In genomic region chr1:149888160-149888998, GRCh38 we compare ENCODE assay signal across 8 cellular contexts. TPM values are rescaled to one million over a fixed set of nuclear protein-coding genes. Genes with fewer than 3 reads are reported as not detected.
A peak's percentile ranks its signal among the peaks of the same experiment; 100 is the strongest.
DNase-seq lines count a peak whose midpoint lies in the region; ATAC-seq and TF ChIP-seq lines count a peak whose summit lies in the region.

No MANE protein-coding gene starts in this region.

- TF ChIP-seq RAD21 in liver (IDR thresholded peaks at IDR 0.05): peak; percentile 61 to 70

- H3K36me3 ChIP-seq in A673 (ENCODE audit: insufficient read depth, low read length, poor library complexity, severe bottlenecking): no peaks in the 10 kb centered on the region
- no peaks in the 10 kb centered on the region for H3K36me3 ChIP-seq in liver (ENCODE audit: control insufficient read depth in 4 of 4, insufficient read depth in 3 of 4, low read depth in 1 of 4, low read length in 3 of 4)

- TSS peak; percentile 32 for BruUV-seq in A673 (replicated peaks; lab: Mats Ljungman, UMichigan)

- intact Hi-C loops in A673 (cut with micrococcal nuclease; ENCODE audit: unreplicated experiment): no loop called here
- intact Hi-C loops in activated CD4-positive, alpha-beta T cell treated with anti-CD3 and anti-CD28 coated beads for 36 hours (cut with DNase I, micrococcal nuclease): loop anchor here (1.0 kb wide), 7 partner anchors 11 to 346 kb away; partner anchors contain the start of genes BOLA1 (in 2 of the 2), SF3B4 (in 2 of the 2), OTUD7B (in 1 of the 2) and VPS45 (in 1 of the 2)

- DNase-seq in A673 (ENCODE audit: low spot score): peak; percentile 95
- DNase-seq in NCI-H510A (lab: John Stamatoyannopoulos, UW): peak; percentile 84
- DNase-seq in activated CD4-positive, alpha-beta T cell treated with anti-CD3 and anti-CD28 coated beads for 36 hours: peak; percentile 91
- peak; percentile 93 for DNase-seq in coronary artery (ENCODE audit: low spot score)
- DNase-seq in stimulated activated CD4-positive, alpha-beta T cell treated with anti-CD3 and anti-CD28 coated beads, Interleukin-2, amount 100 ng/mL, for 48 hours: peak; percentile 73 to 75

- H3K4me1 ChIP-seq in A673 (ENCODE audit: insufficient read depth, low read length, poor library complexity, severe bottlenecking) (no peaks in the 10 kb centered on the region), liver (ENCODE audit: control insufficient read depth in 4 of 4, insufficient read depth in 4 of 4, low read length in 3 of 4) (peaks cover 6 to 28% (median 15%) of the 10 kb centered on the region in 4 donors)

- no peaks in the 10 kb centered on the region for H3K27me3 ChIP-seq in A673 (replicated peaks; ENCODE audit: insufficient read depth, low read depth, low read length, poor library complexity)
- no peaks in the 10 kb centered on the region for H3K27me3 ChIP-seq in liver (ENCODE audit: control insufficient read depth in 4 of 4, insufficient read depth in 4 of 4, low read length in 3 of 4)

- POLR2A ChIA-PET in A673 (lab: Charles Lee; ENCODE audit: low non-redundant PET): interaction anchor here (0.7 to 1.1 kb wide), 3 partner anchors 122 to 319 kb away, joined by 3 to 5 read pairs (median 4); no protein-coding TSS in a partner anchor
- POLR2A ChIA-PET in activated CD4-positive, alpha-beta T cell treated with anti-CD3 and anti-CD28 coated beads for 36 hours (lab: Charles Lee): interaction anchor here (0.6 to 4.8 kb wide), 22 partner anchors 11 to 1184 kb away, joined by 3 to 33 read pairs (median 4); partner anchors contain the start of genes ANP32E, BOLA1, OTUD7B and PLEKHO1

- H3K27ac ChIP-seq in A673 (ENCODE audit: low read depth, low read length, poor library complexity, severe bottlenecking) (peak overlapping the region; percentile 98), coronary artery (peak overlapping the region; percentile 97 to 98), liver (ENCODE audit: low read depth in 1 of 2, low read length in 2 of 2) (peak overlapping the region; percentile 100)

- TF ChIP-seq CTCF in A673 (conservative IDR thresholded peaks at IDR 0.05; ENCODE audit: low read depth, low read length): peak; percentile 66
- peak; percentile 32 for TF ChIP-seq CTCF in coronary artery (IDR thresholded peaks at IDR 0.05)
- peak; percentile 51 for TF ChIP-seq CTCF in liver (IDR thresholded peaks at IDR 0.05; ENCODE audit: low read depth, low read length, missing input control)

- no peak overlapping the region for H3K27ac Mint-ChIP-seq in activated CD4-positive, alpha-beta T cell treated with anti-CD3 and anti-CD28 coated beads for 36 hours

- 3% methylated on average over 28 of the region's 28 CpGs for WGBS in liver

- peak; percentile 27 for ATAC-seq in GM18867 (IDR thresholded peaks at IDR 0.05; ENCODE audit: unreplicated experiment)
- peak; percentile 18 for ATAC-seq in HG03378 (IDR thresholded peaks at IDR 0.05; ENCODE audit: unreplicated experiment)
- peak; percentile 17 for ATAC-seq in activated CD4-positive, alpha-beta T cell treated with anti-CD3 and anti-CD28 coated beads for 36 hours

- H3K36me3 Mint-ChIP-seq in activated CD4-positive, alpha-beta T cell treated with anti-CD3 and anti-CD28 coated beads for 36 hours (ENCODE audit: low read depth): no peaks in the 10 kb centered on the region

- H3K4me1 Mint-ChIP-seq in activated CD4-positive, alpha-beta T cell treated with anti-CD3 and anti-CD28 coated beads for 36 hours: no peaks in the 10 kb centered on the region

- no peaks in the 10 kb centered on the region for H3K9me3 Mint-ChIP-seq in activated CD4-positive, alpha-beta T cell treated with anti-CD3 and anti-CD28 coated beads for 36 hours (ENCODE audit: low read depth)

- H3K9me3 ChIP-seq in A673 (ENCODE audit: low read depth, low read length, poor library complexity, severe bottlenecking) (no peaks in the 10 kb centered on the region), liver (ENCODE audit: control insufficient read depth in 4 of 4, low read length in 3 of 4) (no peaks in the 10 kb centered on the region)

- CTCF ChIA-PET in A673 (lab: Charles Lee): interaction anchor here (0.6 to 2.1 kb wide), 3 partner anchors 161 to 299 kb away, joined by 3 to 11 read pairs (median 10); no protein-coding TSS in a partner anchor
- CTCF ChIA-PET in activated CD4-positive, alpha-beta T cell treated with anti-CD3 and anti-CD28 coated beads for 36 hours (lab: Charles Lee): interaction anchor here (0.7 to 1.5 kb wide), 8 partner anchors 10 to 299 kb away, joined by 3 to 6 read pairs (median 4); no protein-coding TSS in a partner anchor

- no peaks in the 10 kb centered on the region for H3K27me3 Mint-ChIP-seq in activated CD4-positive, alpha-beta T cell treated with anti-CD3 and anti-CD28 coated beads for 36 hours

- no peak overlapping the region for H3K4me3 Mint-ChIP-seq in activated CD4-positive, alpha-beta T cell treated with anti-CD3 and anti-CD28 coated beads for 36 hours

- peak overlapping the region; percentile 68 for H3K4me3 ChIP-seq in A673 (ENCODE audit: low read depth, low read length, poor library complexity, severe bottlenecking)
- H3K4me3 ChIP-seq in coronary artery: peak overlapping the region; percentile 81
- H3K4me3 ChIP-seq in liver (ENCODE audit: low read depth in 1 of 3, low read length in 3 of 3): peak overlapping the region; percentile 36 to 71 (median 57)

- H3K9ac ChIP-seq in liver (ENCODE audit: low read depth in 1 of 2, low read length in 2 of 2): peak overlapping the region; percentile 31 to 70

TF ChIP-seq in liver, 16 proteins besides CTCF, POLR2A, EP300 and RAD21 (continues in another document):
- TF ChIP-seq REST (IDR thresholded peaks at IDR 0.05) (no peak), ZBTB33 (IDR thresholded peaks at IDR 0.05) (peak; percentile 8), SP1 (IDR thresholded peaks at IDR 0.05) (peak; percentile 16), FOXA1 (IDR thresholded peaks at IDR 0.05) (no peak), YY1 (IDR thresholded peaks at IDR 0.05) (peak; percentile 91), HNF4A (conservative IDR thresholded peaks at IDR 0.05) (peak; percentile 19 to 50), FOXA2 (IDR thresholded peaks at IDR 0.05) (no peak), RXRA (IDR thresholded peaks at IDR 0.05) (peak; percentile 60 to 67), NR2F2 (IDR thresholded peaks at IDR 0.05) (peak; percentile 57), ATF3 (IDR thresholded peaks at IDR 0.05) (no peak), HNF4G (IDR thresholded peaks at IDR 0.05) (no peak), JUND (IDR thresholded peaks at IDR 0.05) (peak in 1 of 2 donors; percentile 46)

RNA-seq across cellular contexts. Expression of gene BOLA1, which starts 11.0 kb away (rescaled TPM):
- total RNA-seq in A673 (2021) (15.7 and 18.8 TPM in 2 replicates), liver (10 to 100 TPM; 10.2 to 10.8 TPM)
- 10 to 100 TPM; 24.1 to 30.0 TPM for total RNA-seq in activated CD4-positive, alpha-beta T cell treated with anti-CD3 and anti-CD28 coated beads for 36 hours
- 10 to 100 TPM; 12.3 to 22.1 TPM for polyA plus RNA-seq in liver

RNA-seq across cellular contexts. Expression of gene SV2A, which starts 29.3 kb away (rescaled TPM):
- 33.1 and 35.4 TPM in 2 replicates for total RNA-seq in A673 (2021)
- total RNA-seq in activated CD4-positive, alpha-beta T cell treated with anti-CD3 and anti-CD28 coated beads for 36 hours: 1 to 10 TPM; 7.8 to 8.5 TPM
- under 1 TPM; 0.25 to 0.51 TPM for total RNA-seq in liver
- polyA plus RNA-seq in liver: under 1 TPM; 0.13 to 0.23 TPM

RNA-seq across cellular contexts. Expression of gene SF3B4, which starts 39.2 kb away (rescaled TPM):
- total RNA-seq in A673 (2021) (124 and 137 TPM in 2 replicates), liver (10 to 100 TPM in 1 of 2 donors, 1 to 10 TPM in 1; 6.3 to 10.1 TPM)
- 10 to 100 TPM; 68.6 to 71.9 TPM for total RNA-seq in activated CD4-positive, alpha-beta T cell treated with anti-CD3 and anti-CD28 coated beads for 36 hours
- polyA plus RNA-seq in liver: 10 to 100 TPM; 15.0 to 16.6 TPM

RNA-seq across cellular contexts. Expression of gene MTMR11, which starts 48.3 kb away (rescaled TPM):
- 5.6 and 6.5 TPM in 2 replicates for total RNA-seq in A673 (2021)
- total RNA-seq in activated CD4-positive, alpha-beta T cell treated with anti-CD3 and anti-CD28 coated beads for 36 hours: 1 to 10 TPM; 1.3 TPM
- 1 to 10 TPM; 1.6 to 1.9 TPM for total RNA-seq in liver
- 1 to 10 TPM; 1.5 to 2.1 TPM for polyA plus RNA-seq in liver

Comparison
In these comparisons a context has a peak if more than half of its experiments do, and no peak if none do; other contexts are left out.
1. Peak in every context shown above with its lines: DNase-seq, ATAC-seq, H3K4me3 ChIP-seq and H3K27ac ChIP-seq.
2. RNA of gene SV2A, which starts 29.3 kb away (total RNA-seq): 33.1 to 35.4 TPM in A673 and 7.8 to 8.5 TPM in activated CD4-positive, alpha-beta T cell treated with anti-CD3 and anti-CD28 coated beads for 36 hours; 0.25 to 0.51 TPM in liver; every median in the first group is over 4 times any median in the second.
3. RNA of gene SF3B4, which starts 39.2 kb away (total RNA-seq): 124 to 137 TPM in A673 and 68.6 to 71.9 TPM in activated CD4-positive, alpha-beta T cell treated with anti-CD3 and anti-CD28 coated beads for 36 hours; 6.3 to 10.1 TPM in liver; every median in the first group is over 4 times any median in the second.